1 cellular context compared by ENCODE assay signal in genomic region chrX:134753185-134754008, GRCh38.
TF ChIP-seq lines count a peak whose summit lies in the region.

No MANE protein-coding gene starts in this region.

TF ChIP-seq in GM12878, 131 proteins besides CTCF, POLR2A, EP300 and RAD21 (continued from another document):
- no peak for TF ChIP-seq REST (IDR thresholded peaks at IDR 0.05; ENCODE audit: low read depth, low read length)
- TF ChIP-seq ZNF687 (IDR thresholded peaks at IDR 0.05) = no peak
- no peak for TF ChIP-seq CBFB (IDR thresholded peaks at IDR 0.05; ENCODE audit: low read depth)
- TF ChIP-seq ZNF24 (IDR thresholded peaks at IDR 0.05) = no peak
- no peak for TF ChIP-seq RELA (IDR thresholded peaks at IDR 0.05; ENCODE audit: borderline replicate concordance, partially characterized antibody)
- no peak for TF ChIP-seq MTA2 (IDR thresholded peaks at IDR 0.05; ENCODE audit: low read depth)
- TF ChIP-seq BRCA1 (IDR thresholded peaks at IDR 0.05; ENCODE audit: low read depth, low read length) = no peak
- TF ChIP-seq MAX (IDR thresholded peaks at IDR 0.05; ENCODE audit: low read depth, low read length) = no peak
